12 cellular contexts compared by ENCODE assay signal in the genomic region with DNA sequence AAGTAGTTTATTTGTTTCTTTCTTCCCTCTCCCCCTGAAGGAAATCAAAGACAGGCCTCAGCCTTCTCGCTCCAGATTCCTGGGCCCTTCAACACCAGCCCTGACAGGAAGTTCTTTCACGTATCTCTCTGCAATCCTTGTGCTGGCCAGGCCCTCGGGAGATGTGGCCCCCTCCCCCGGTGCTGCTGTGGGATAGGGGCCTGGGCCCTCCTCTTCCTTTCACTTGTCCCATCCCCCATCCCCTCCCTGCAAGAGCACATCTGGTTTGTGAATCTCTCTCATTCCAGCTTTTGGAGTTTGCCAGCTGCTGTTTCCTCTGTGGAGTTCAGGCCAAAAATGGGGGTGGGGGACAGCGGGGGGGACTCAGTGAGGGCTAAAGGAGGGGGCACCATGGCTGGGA. TPM values are rescaled to one million over a fixed set of nuclear protein-coding genes. Genes with fewer than 3 reads are reported as not detected.
A peak's percentile ranks its signal among the peaks of the same experiment; 100 is the strongest.
DNase-seq lines count a peak whose midpoint lies in the region; ATAC-seq and TF ChIP-seq lines count a peak whose summit lies in the region.
"Had no signal": no experiment of that assay in that cellular context is flagged by ENCODE, and none has a peak within 500 bp of the region (broad histone marks: within the 10 kb centered on the region; RNA-seq: fewer than 3 reads in every experiment).

No MANE protein-coding gene starts in this region.

- no peaks in the 10 kb centered on the region for H3K9me3 ChIP-seq in ES-I3 (ENCODE audit: control insufficient read depth, insufficient read depth, low read length)
- no peaks in the 10 kb centered on the region for H3K9me3 ChIP-seq in iPS-18c (ENCODE audit: control insufficient read depth, insufficient read depth, low read length)
- no peaks in the 10 kb centered on the region for H3K9me3 ChIP-seq in gastrocnemius medialis

- H3K4me3 ChIP-seq in cardiac fibroblast (replicated peaks in 1 of 2; ENCODE audit: low read depth in 2 of 2, low read length in 2 of 2): peak overlapping the region; percentile 19 to 32
- peak overlapping the region; percentile 16; the same call in 1 of the 2 replicates for H3K4me3 ChIP-seq in iPS-18c (ENCODE audit: insufficient read depth, low read depth, low read length)
- H3K4me3 ChIP-seq in gastrocnemius medialis: peak overlapping the region in 3 of 4 donors; percentile 1 to 15 (median 13)

- peak; percentile 51 to 92 for DNase-seq in cardiac fibroblast (ENCODE audit: low read depth in 2 of 2)
- no peak for DNase-seq in gastrocnemius medialis
- DNase-seq in NCI-H524 (lab: John Stamatoyannopoulos, UW): no peak
- no peak for DNase-seq in DMS79 treated with DMSO at 0.1 percent for 48 hours (lab: John Stamatoyannopoulos, UW)
- DNase-seq: effector CD4-positive, alpha-beta T cell; NCI-H1105 treated with DMSO at 0.1 percent for 48 hours had no signal

- H3K9ac ChIP-seq in ES-I3 (ENCODE audit: low read depth, low read length): peak overlapping the region; percentile 24

- no peak for TF ChIP-seq CTCF in cardiac fibroblast (IDR thresholded peaks at IDR 0.05; ENCODE audit: low read depth, low read length)
- TF ChIP-seq CTCF in gastrocnemius medialis (IDR thresholded peaks at IDR 0.05 in 4 of 5, conservative IDR thresholded peaks at IDR 0.05 in 1 of 5): no peak

- H3K36me3 ChIP-seq in ES-I3 (ENCODE audit: insufficient read depth, low read length) (peaks cover 6% of the 10 kb centered on the region; the same call in 1 of the 2 replicates), gastrocnemius medialis (no peaks in the 10 kb centered on the region)

- in situ Hi-C loops in gastrocnemius medialis (cut with MboI; ENCODE audit: low sequenced_read_pairs in 4 of 4): no loop called here

- TF ChIP-seq POLR2A in gastrocnemius medialis (IDR thresholded peaks at IDR 0.05): no peak

- ATAC-seq in gastrocnemius medialis (no peak), HG03025 (IDR thresholded peaks at IDR 0.05; ENCODE audit: low FRiP score, unreplicated experiment) (no peak), GM19463 (IDR thresholded peaks at IDR 0.05; ENCODE audit: unreplicated experiment) (no peak)

- H3K27me3 ChIP-seq in gastrocnemius medialis: no peaks in the 10 kb centered on the region

- intact Hi-C loops in gastrocnemius medialis (cut with DNase I; ENCODE audit: low total_unique reads): no loop called here

- peak overlapping the region; percentile 87 to 94 (median 90) for H3K27ac ChIP-seq in gastrocnemius medialis

- peaks cover 54% of the 10 kb centered on the region for H3K4me1 ChIP-seq in ES-I3 (ENCODE audit: insufficient read depth, low read length)
- peaks cover 25 to 32% of the 10 kb centered on the region in 2 donors for H3K4me1 ChIP-seq in gastrocnemius medialis

RNA-seq across cellular contexts. Expression of gene LRP1, which starts 7.2 kb away (rescaled TPM):
- total RNA-seq in gastrocnemius medialis: 10 to 100 TPM; 26.1 to 53.5 (median 49.8) TPM

RNA-seq across cellular contexts. Expression of gene LRP1-AS, which starts 11.9 kb away (rescaled TPM):
- total RNA-seq in gastrocnemius medialis: not detected
- total RNA-seq: mononuclear cell, SK-MEL-5 had no signal

RNA-seq across cellular contexts. Expression of gene STAT6, which starts 24.3 kb away (rescaled TPM):
- total RNA-seq in gastrocnemius medialis: 10 to 100 TPM; 12.5 to 17.4 (median 14.4) TPM

RNA-seq across cellular contexts. Expression of gene NAB2, which starts 46.6 kb away (rescaled TPM):
- 1 to 10 TPM; 4.8 to 9.5 (median 5.5) TPM for total RNA-seq in gastrocnemius medialis

RNA-seq across cellular contexts. Expression of gene NEMP1, which starts 56.9 kb away (rescaled TPM):
- 1 to 10 TPM; 1.2 to 6.7 (median 1.9) TPM for total RNA-seq in gastrocnemius medialis

Comparison
In these comparisons a context has a peak if more than half of its experiments do, and no peak if none do; other contexts are left out.
1. DNase-seq: peak in cardiac fibroblast (2 of 2); none in gastrocnemius medialis (0 of 2), NCI-H524 (0 of 2) and DMS79 treated with DMSO at 0.1 percent for 48 hours (single experiment).
2. Peak in every context shown above with its lines, with median percentiles within 50 percentile points of each other: H3K4me3 ChIP-seq.